Comparison of ENCODE assay signal across 13 cellular contexts in the genomic region with DNA sequence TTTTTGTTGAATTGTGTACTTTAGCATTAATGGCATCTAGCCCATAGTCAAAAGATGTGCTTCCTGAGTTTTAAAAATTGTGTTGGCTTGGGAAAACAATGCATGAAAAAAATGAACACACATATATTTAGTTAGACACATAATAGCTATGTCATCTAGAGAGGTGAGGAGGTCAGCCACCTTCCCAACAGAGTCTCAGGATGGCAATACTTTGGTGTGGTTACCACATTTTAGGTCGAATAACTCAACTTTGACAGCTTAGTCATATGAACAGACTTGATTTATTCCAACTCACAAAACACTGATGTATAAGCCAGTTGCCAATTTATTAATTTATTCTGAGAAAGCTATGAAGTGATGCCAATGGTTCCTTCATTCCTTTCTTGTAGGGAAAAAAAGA.
"Had no signal": no experiment of that assay in that cellular context is flagged by ENCODE, and none has a peak within 500 bp of the region (broad histone marks: within the 10 kb centered on the region; RNA-seq: fewer than 3 reads in every experiment).

No MANE protein-coding gene starts in this region.

- DNase-seq: activated CD4-positive, alpha-beta T cell treated with anti-CD3 and anti-CD28 coated beads, Interleukin-2, amount 50 U/mL, for 1 hour; activated CD4-positive, CD25-positive, alpha-beta regulatory T cell; endodermal cell; erythroblast; foreskin melanocyte; heart left ventricle; nephron progenitor cell; sigmoid colon; stimulated activated CD4-positive, alpha-beta T cell treated with anti-CD3 and anti-CD28 coated beads, Interleukin-4, amount 100 ng/mL, for 24 hours; stimulated activated naive CD8-positive, alpha-beta T cell treated with anti-CD3 and anti-CD28 coated beads, Interleukin-15, amount 100 ng/mL, for 72 hours; T-helper 17 cell; uterus had no signal

- H3K4me3 ChIP-seq: heart left ventricle, sigmoid colon, uterus had no signal

- ATAC-seq: heart left ventricle; left lobe of liver; stimulated activated naive CD8-positive, alpha-beta T cell treated with anti-CD3 and anti-CD28 coated beads, Interleukin-15, amount 100 ng/mL, for 72 hours; T-helper 17 cell had no signal

- H3K27ac ChIP-seq: heart left ventricle, sigmoid colon, uterus had no signal

- H3K4me1 ChIP-seq: heart left ventricle, sigmoid colon, uterus had no signal

- H3K36me3 ChIP-seq: heart left ventricle, sigmoid colon, uterus had no signal

- H3K27me3 ChIP-seq: heart left ventricle, sigmoid colon, uterus had no signal

- H3K9me3 ChIP-seq: heart left ventricle, sigmoid colon, uterus had no signal
